In genomic region chr20:48129319-48129973, GRCh38 we compare ENCODE assay signal across 1 cellular context.
TF ChIP-seq lines count a peak whose summit lies in the region.

No MANE protein-coding gene starts in this region.

TF ChIP-seq in GM23338, 12 proteins besides CTCF, POLR2A, EP300 and RAD21 (continued from another document):
- TF ChIP-seq REST (IDR thresholded peaks at IDR 0.05; ENCODE audit: unreplicated experiment) (no peak), EZH2 (IDR thresholded peaks at IDR 0.05; ENCODE audit: low read depth, unreplicated experiment) (no peak), JUNB (IDR thresholded peaks at IDR 0.05; ENCODE audit: unreplicated experiment) (no peak), ZNF114 (CRISPR knock-in tag; IDR thresholded peaks at IDR 0.05) (no peak)
